In genomic region chr17:21513012-21513570, GRCh38 we compare ENCODE assay signal across 8 cellular contexts.
A peak's percentile ranks its signal among the peaks of the same experiment; 100 is the strongest.
DNase-seq lines count a peak whose midpoint lies in the region; ATAC-seq and TF ChIP-seq lines count a peak whose summit lies in the region.

No MANE protein-coding gene starts in this region.

- no peak overlapping the region for H3K27ac Mint-ChIP-seq in activated T-helper 17 cell treated with anti-CD3 and anti-CD28 coated beads, Interleukin-2, amount 50 U/mL, for 72 hours
- H3K27ac Mint-ChIP-seq in neural progenitor cell, result no peak overlapping the region

- H4K20me1 ChIP-seq in neural progenitor cell (ENCODE audit: low read depth), result no peaks in the 10 kb centered on the region

- ATAC-seq in RWPE2 (ENCODE audit: low read depth) (peak; percentile 44; the same call in 1 of the 3 replicates), GM21723 (IDR thresholded peaks at IDR 0.05; ENCODE audit: unreplicated experiment) (no peak)
- peak; percentile 71 for ATAC-seq in activated T-helper 17 cell treated with anti-CD3 and anti-CD28 coated beads, Interleukin-2, amount 50 U/mL, for 72 hours (replicated peaks)
- peak; percentile 48 for ATAC-seq in stimulated activated naive CD8-positive, alpha-beta T cell treated with anti-CD3 and anti-CD28 coated beads, Interleukin-15, Interleukin-2, amounts not matched to agents 100 U/mL and 50 U/mL, for 24 hours

- TF ChIP-seq CTCF in RWPE2 (IDR thresholded peaks at IDR 0.05; ENCODE audit: poor library complexity, severe bottlenecking) (peak; percentile 85), fibroblast of the aortic adventitia (IDR thresholded peaks at IDR 0.05; ENCODE audit: insufficient read depth, low read length) (peak; percentile 84), neural progenitor cell (IDR thresholded peaks at IDR 0.05) (peak; percentile 90)

- H3K9ac ChIP-seq in neural progenitor cell, result no peak overlapping the region

- H3K4me1 ChIP-seq in RWPE2 (ENCODE audit: insufficient read depth, poor library complexity, severe bottlenecking) (no peaks in the 10 kb centered on the region), neural progenitor cell (peaks cover 8% of the 10 kb centered on the region)

- no peaks in the 10 kb centered on the region for H3K36me3 Mint-ChIP-seq in activated T-helper 17 cell treated with anti-CD3 and anti-CD28 coated beads, Interleukin-2, amount 50 U/mL, for 72 hours (ENCODE audit: low read depth)
- H3K36me3 Mint-ChIP-seq in neural progenitor cell, result no peaks in the 10 kb centered on the region

- H3K4me3 ChIP-seq in RWPE2 (ENCODE audit: severe bottlenecking) (no peak overlapping the region), fibroblast of the aortic adventitia (ENCODE audit: low read depth, low read length) (peak overlapping the region; percentile 22), neural progenitor cell (no peak overlapping the region)

- no peak overlapping the region for H3K4me3 Mint-ChIP-seq in activated T-helper 17 cell treated with anti-CD3 and anti-CD28 coated beads, Interleukin-2, amount 50 U/mL, for 72 hours
- no peak overlapping the region for H3K4me3 Mint-ChIP-seq in neural progenitor cell

- H3K4me1 Mint-ChIP-seq in activated T-helper 17 cell treated with anti-CD3 and anti-CD28 coated beads, Interleukin-2, amount 50 U/mL, for 72 hours, result peaks cover 5% of the 10 kb centered on the region
- H3K4me1 Mint-ChIP-seq in neural progenitor cell, result peaks cover 16% of the 10 kb centered on the region

- no peak overlapping the region for H2AFZ ChIP-seq in neural progenitor cell (replicated peaks)

- H3K36me3 ChIP-seq in RWPE2 (ENCODE audit: low read depth), result no peaks in the 10 kb centered on the region
- no peaks in the 10 kb centered on the region for H3K36me3 ChIP-seq in neural progenitor cell

- H3K27me3 Mint-ChIP-seq in activated T-helper 17 cell treated with anti-CD3 and anti-CD28 coated beads, Interleukin-2, amount 50 U/mL, for 72 hours, result peaks cover 19% of the 10 kb centered on the region
- H3K27me3 Mint-ChIP-seq in neural progenitor cell (ENCODE audit: insufficient read depth, low read depth), result peaks cover 11% of the 10 kb centered on the region

- no peaks in the 10 kb centered on the region for H3K79me2 ChIP-seq in neural progenitor cell (ENCODE audit: low read depth)

- H3K27me3 ChIP-seq in RWPE2 (ENCODE audit: insufficient read depth, poor library complexity, severe bottlenecking) (no peaks in the 10 kb centered on the region), neural progenitor cell (peaks cover 39% of the 10 kb centered on the region)

- H3K9me3 Mint-ChIP-seq in activated T-helper 17 cell treated with anti-CD3 and anti-CD28 coated beads, Interleukin-2, amount 50 U/mL, for 72 hours, result no peaks in the 10 kb centered on the region
- no peaks in the 10 kb centered on the region for H3K9me3 Mint-ChIP-seq in neural progenitor cell

- H3K27ac ChIP-seq in RWPE2 (ENCODE audit: poor library complexity, severe bottlenecking) (no peak overlapping the region), neural progenitor cell (no peak overlapping the region)

- no peaks in the 10 kb centered on the region for H3K9me3 ChIP-seq in RWPE2 (ENCODE audit: severe bottlenecking)
- H3K9me3 ChIP-seq in neural progenitor cell (ENCODE audit: low read depth), result no peaks in the 10 kb centered on the region

- H3K4me2 ChIP-seq in neural progenitor cell, result no peak overlapping the region

- DNase-seq in GM03348 (ENCODE audit: low spot score) (peak; percentile 94), HT1080 (ENCODE audit: low read depth) (peak; percentile 36), RWPE2 (ENCODE audit: low spot score) (no peak), fibroblast of the aortic adventitia (ENCODE audit: low read depth) (peak; percentile 70), neural progenitor cell (ENCODE audit: low spot score) (peak; percentile 90)
- DNase-seq in stimulated activated naive CD8-positive, alpha-beta T cell treated with anti-CD3 and anti-CD28 coated beads, Interleukin-15, Interleukin-2, amounts not matched to agents 100 U/mL and 50 U/mL, for 24 hours, result peak; percentile 81

- no peaks in the 10 kb centered on the region for H3F3A ChIP-seq in neural progenitor cell (ENCODE audit: low read depth)
